In the genomic region with DNA sequence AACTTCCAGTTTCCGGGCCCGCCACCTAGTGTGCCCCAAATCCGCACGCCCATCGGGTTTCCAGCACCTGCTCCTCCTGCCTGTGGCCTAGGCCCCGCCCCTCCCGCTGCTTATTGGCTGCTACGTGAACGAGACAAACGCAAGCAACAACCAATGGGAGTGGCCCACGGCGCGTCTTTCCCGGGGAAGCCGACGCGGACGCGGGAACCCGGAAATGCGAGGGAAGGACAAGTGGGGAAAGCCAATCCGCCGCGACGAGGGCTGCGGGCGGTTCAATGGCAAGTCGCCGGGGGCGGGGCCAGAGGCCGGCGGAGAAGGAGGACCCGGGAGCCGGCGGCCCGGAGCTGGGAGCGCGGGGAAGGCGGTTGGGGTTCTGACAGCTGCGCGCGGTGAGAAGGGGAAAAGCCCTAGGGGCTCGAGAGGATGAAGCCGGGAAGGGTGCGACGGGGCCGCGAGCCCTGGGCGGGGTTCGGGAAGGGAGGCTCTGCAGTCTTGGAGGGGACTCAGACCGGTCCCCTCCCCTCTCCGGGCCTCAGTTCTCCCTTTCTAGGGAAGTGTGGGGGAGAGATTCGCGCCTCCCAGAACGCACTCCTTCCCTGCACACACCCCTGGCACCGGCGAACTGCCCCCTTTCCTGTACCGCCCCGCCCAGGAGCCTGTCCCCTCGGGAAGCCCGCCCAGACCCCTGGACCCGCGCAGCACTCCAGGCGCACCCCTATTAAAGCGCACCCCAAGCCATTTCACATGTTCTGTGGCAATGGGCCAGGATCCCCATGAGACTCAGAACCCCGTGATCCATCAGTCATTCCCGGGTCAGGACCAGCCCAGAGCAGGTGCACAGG, we compare ENCODE assay signal across 8 cellular contexts. TPM values are rescaled to one million over a fixed set of nuclear protein-coding genes. Genes with fewer than 3 reads are reported as not detected.
DNase-seq lines count a peak whose midpoint lies in the region; ATAC-seq, FAIRE-seq and TF ChIP-seq lines count a peak whose summit lies in the region.

A gene (plus strand): TSS at position 305 of the 842 bp plus-strand sequence. CDS start 1,696 bp downstream, outside the sequence.

- H3K79me2 ChIP-seq in OCI-LY3 (ENCODE audit: low read length): peaks cover 12% of the 10 kb centered on the region
- no peaks in the 10 kb centered on the region for H3K79me2 ChIP-seq in endothelial cell of umbilical vein (ENCODE audit: control insufficient read depth, insufficient read depth, low read length)

- peak; percentile 85 for ATAC-seq in GM21528 (IDR thresholded peaks at IDR 0.05; ENCODE audit: low FRiP score, unreplicated experiment)

- peaks cover 36% of the 10 kb centered on the region for H3K4me1 ChIP-seq in OCI-LY3 (ENCODE audit: low read length)
- H3K4me1 ChIP-seq in endothelial cell of umbilical vein (ENCODE audit: control insufficient read depth, extremely low read depth, insufficient read depth, low read length): peaks cover 7% of the 10 kb centered on the region

- dilution Hi-C loops in endothelial cell of umbilical vein (cut with MboI; ENCODE audit: extremely low pct_ligation_motif_present, low sequenced_read_pairs): no loop called here

- peak; percentile 99 for FAIRE-seq in endothelial cell of umbilical vein (lab: Jason Lieb, UNC)

- TF ChIP-seq POLR2A in endothelial cell of umbilical vein (IDR thresholded peaks at IDR 0.05; ENCODE audit: low read depth, low read length): peak; percentile 50

- H3K4me2 ChIP-seq in OCI-LY3 (ENCODE audit: low read length): peak within 1 kb of the TSS; percentile 85
- peak within 1 kb of the TSS; percentile 86 for H3K4me2 ChIP-seq in endothelial cell of umbilical vein (ENCODE audit: insufficient read depth, low read length)

- H3K9me1 ChIP-seq in endothelial cell of umbilical vein (replicated peaks; ENCODE audit: control insufficient read depth, extremely low read depth, insufficient read depth, low read length): no peaks in the 10 kb centered on the region

- H3K27me3 ChIP-seq in OCI-LY3 (ENCODE audit: low read depth, low read length) (no peaks in the 10 kb centered on the region), endothelial cell of umbilical vein (ENCODE audit: control insufficient read depth in 2 of 2, insufficient read depth in 2 of 2, low read length in 2 of 2) (no peaks in the 10 kb centered on the region)

- POLR2A ChIA-PET in endothelial cell of umbilical vein (lab: Charles Lee): no interaction called here

- 0 out of 2 replicates have a peak within 1 kb of the TSS, but pooled peaks have one; percentile 63 for H2AFZ ChIP-seq in OCI-LY3 (ENCODE audit: low read depth, low read length)
- peak within 1 kb of the TSS; percentile 55 for H2AFZ ChIP-seq in endothelial cell of umbilical vein (ENCODE audit: low read depth, low read length)

- H3K27ac ChIP-seq in OCI-LY3 (ENCODE audit: low read length) (peak within 1 kb of the TSS; percentile 49), endothelial cell of umbilical vein (ENCODE audit: insufficient read depth, low read depth, low read length) (peak within 1 kb of the TSS; percentile 52)

- BruUV-seq in endothelial cell of umbilical vein (replicated peaks; lab: Mats Ljungman, UMichigan): TSS peak; percentile 57

- CTCF ChIA-PET in endothelial cell of umbilical vein (lab: Charles Lee): no interaction called here

- H3K36me3 ChIP-seq in OCI-LY3 (replicated peaks; ENCODE audit: low read depth, low read length) (peaks cover 31% of the 10 kb centered on the region), endothelial cell of umbilical vein (ENCODE audit: control insufficient read depth in 2 of 2, extremely low read depth in 1 of 2, insufficient read depth in 2 of 2, low read length in 2 of 2) (peaks cover 3 to 26% of the 10 kb centered on the region in 2 experiments)

- H4K20me1 ChIP-seq in OCI-LY3 (ENCODE audit: insufficient read depth, low read length) (0 out of 2 replicates have a peak, but pooled peaks cover 3% of the 10 kb centered on the region), endothelial cell of umbilical vein (replicated peaks; ENCODE audit: control insufficient read depth, extremely low read depth, insufficient read depth, low read length) (no peaks in the 10 kb centered on the region)

- H3K4me3 ChIP-seq in OCI-LY3 (ENCODE audit: low read length) (peak within 1 kb of the TSS; percentile 96), endothelial cell of umbilical vein (replicated peaks in 1 of 3; ENCODE audit: insufficient read depth in 1 of 3, low read depth in 1 of 3, low read length in 3 of 3) (peak within 1 kb of the TSS; percentile 63 to 98 (median 73))

- H3K9me3 ChIP-seq in OCI-LY3 (ENCODE audit: insufficient read depth, low read length) (no peaks in the 10 kb centered on the region), endothelial cell of umbilical vein (replicated peaks; ENCODE audit: control insufficient read depth, insufficient read depth, low read length) (no peaks in the 10 kb centered on the region)

- peak within 1 kb of the TSS; percentile 84 for H3K9ac ChIP-seq in OCI-LY3 (ENCODE audit: low read length)
- H3K9ac ChIP-seq in endothelial cell of umbilical vein (replicated peaks; ENCODE audit: extremely low read depth, insufficient read depth, low read length): peak within 1 kb of the TSS; percentile 81

- TF ChIP-seq CTCF in OCI-LY3 (IDR thresholded peaks at IDR 0.05; ENCODE audit: low read depth, low read length) (no peak), endothelial cell of umbilical vein (IDR thresholded peaks at IDR 0.05; ENCODE audit: extremely low read depth in 1 of 2, insufficient read depth in 1 of 2, low read depth in 1 of 2, low read length in 2 of 2) (no peak)

- DNase-seq in DMS 273 treated with DMSO at 0.1 percent for 48 hours (lab: John Stamatoyannopoulos, UW) (peak; percentile 92), HuH-7.5 (ENCODE audit: low spot score) (peak; percentile 91), endothelial cell of umbilical vein (ENCODE audit: low read depth, low spot score) (peak; percentile 99), midbrain (lab: John Stamatoyannopoulos, UW) (peak; percentile 100)
- DNase-seq in activated CD8-positive, alpha-beta memory T cell treated with anti-CD3 and anti-CD28 coated beads, Interleukin-2, amount 50 U/mL, for 48 hours: peak; percentile 99
- peak; percentile 99 to 100 for DNase-seq in stimulated activated CD8-positive, alpha-beta memory T cell treated with anti-CD3 and anti-CD28 coated beads, Interleukin-15, amount 100 ng/mL, for 48 hours (ENCODE audit: low read depth in 2 of 2)

- intact Hi-C loops in endothelial cell of umbilical vein (cut with micrococcal nuclease): loop anchor here (1.0 to 10.0 kb wide), 8 partner anchors 46 to 1420 kb away; a partner anchor contains a TSS

TF ChIP-seq in endothelial cell of umbilical vein, 7 proteins besides CTCF, POLR2A, EP300 and RAD21:
- TF ChIP-seq EZH2 (IDR thresholded peaks at IDR 0.05; ENCODE audit: borderline replicate concordance, low read depth, low read length, severe bottlenecking) (no peak), MYC (IDR thresholded peaks at IDR 0.05; ENCODE audit: low read depth, low read length) (no peak), POLR2AphosphoS5 (IDR thresholded peaks at IDR 0.05; ENCODE audit: insufficient read depth, low read depth, low read length) (peak; percentile 83), FOS (IDR thresholded peaks at IDR 0.05; ENCODE audit: borderline replicate concordance, insufficient read depth, low read length) (no peak)
- TF ChIP-seq, protein P1, sequence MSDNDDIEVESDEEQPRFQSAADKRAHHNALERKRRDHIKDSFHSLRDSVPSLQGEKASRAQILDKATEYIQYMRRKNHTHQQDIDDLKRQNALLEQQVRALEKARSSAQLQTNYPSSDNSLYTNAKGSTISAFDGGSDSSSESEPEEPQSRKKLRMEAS (IDR thresholded peaks at IDR 0.05; ENCODE audit: insufficient read depth, insufficient read length): no peak
TF ChIP-seq in endothelial cell of umbilical vein: peak in this region for 1.

RNA-seq across cellular contexts. Expression of the gene that starts here (rescaled TPM):
- total RNA-seq in endothelial cell of umbilical vein: 6.0 and 6.1 TPM in 2 replicates
- polyA plus RNA-seq in endothelial cell of umbilical vein: 3.0 and 3.9 TPM in 2 replicates
- 2.1 and 2.8 TPM in 2 replicates for polyA plus RNA-seq in endothelial cell of umbilical vein (2011; cell fraction: cytosol; rRNA removed)
- 4.2 and 4.5 TPM in 2 replicates for polyA plus RNA-seq in endothelial cell of umbilical vein (2011; cell fraction: nucleus; rRNA removed)
- 5.2 and 7.9 TPM in 2 replicates for polyA plus RNA-seq in endothelial cell of umbilical vein (2012)
- 11.0 and 19.2 TPM in 2 replicates for polyA minus RNA-seq in endothelial cell of umbilical vein
- polyA minus RNA-seq in endothelial cell of umbilical vein (2011; cell fraction: cytosol; rRNA and poly(A)+ RNA removed): 1.9 TPM
- polyA minus RNA-seq in endothelial cell of umbilical vein (2011; cell fraction: nucleus; rRNA and poly(A)+ RNA removed): 5.8 and 7.2 TPM in 2 replicates

Comparison
In these comparisons a context has a peak if more than half of its experiments do, and no peak if none do; other contexts are left out.
1. Peak in every context shown above with its lines: DNase-seq, ATAC-seq, H3K4me3 ChIP-seq and H3K27ac ChIP-seq.